In the genomic region with DNA sequence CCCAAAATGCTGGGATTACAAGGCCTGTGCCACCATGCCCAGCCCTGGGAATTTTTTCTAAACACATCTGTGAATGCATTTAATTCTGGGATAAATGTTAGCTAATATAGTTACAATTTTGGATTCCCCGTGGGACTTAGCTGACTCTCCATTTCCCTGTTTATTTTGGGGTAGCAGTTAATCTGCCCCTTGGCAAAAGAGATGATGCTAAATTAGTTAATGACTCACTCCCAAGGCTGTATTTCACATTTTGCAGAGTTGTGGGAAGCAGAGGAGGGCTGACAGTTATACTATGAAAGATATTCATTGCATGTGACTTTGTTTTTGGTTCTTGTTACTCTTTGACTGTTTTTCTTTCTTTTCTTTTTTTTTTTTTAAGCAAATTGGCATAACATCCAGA, we compare ENCODE assay signal across 10 cellular contexts. TPM values are rescaled to one million over a fixed set of nuclear protein-coding genes. Genes with fewer than 3 reads are reported as not detected.
DNase-seq lines count a peak whose midpoint lies in the region; ATAC-seq and TF ChIP-seq lines count a peak whose summit lies in the region.
"Had no signal": no experiment of that assay in that cellular context is flagged by ENCODE, and none has a peak within 500 bp of the region (broad histone marks: within the 10 kb centered on the region; RNA-seq: fewer than 3 reads in every experiment).

No MANE protein-coding gene starts in this region.

- CTCF ChIA-PET in activated CD4-positive, alpha-beta T cell treated with anti-CD3 and anti-CD28 coated beads for 36 hours (lab: Charles Lee), result interaction anchor here (0.8 to 3.5 kb wide), 2 partner anchors 10 to 54 kb away, joined by 3 to 18 read pairs; partner anchors contain the start of gene BOLA3
- CTCF ChIA-PET in OCI-LY7 (lab: Charles Lee; ENCODE audit: unreplicated experiment), result no interaction called here

- H3K9me2 ChIP-seq in OCI-LY7 (ENCODE audit: insufficient read depth, low read length), result no peaks in the 10 kb centered on the region

- no peak for ATAC-seq in activated CD4-positive, alpha-beta T cell treated with anti-CD3 and anti-CD28 coated beads for 36 hours
- ATAC-seq in HG02870 (IDR thresholded peaks at IDR 0.05; ENCODE audit: unreplicated experiment), result no peak

- H4K20me1 ChIP-seq in OCI-LY7 (ENCODE audit: insufficient read depth, low read length) (peaks cover 55% of the 10 kb centered on the region), smooth muscle cell (ENCODE audit: low read depth) (peaks cover 75% of the 10 kb centered on the region)

- H3K79me2 ChIP-seq in OCI-LY7 (ENCODE audit: insufficient read depth, low read depth, low read length) (peaks cover 76% of the 10 kb centered on the region), smooth muscle cell (ENCODE audit: low read depth) (peaks cover 75% of the 10 kb centered on the region)

- peak overlapping the region; percentile 100 for H3K4me3 Mint-ChIP-seq in activated CD4-positive, alpha-beta T cell treated with anti-CD3 and anti-CD28 coated beads for 36 hours
- no peak overlapping the region for H3K4me3 Mint-ChIP-seq in progenitor cell of endocrine pancreas (ENCODE audit: low read depth)

- BruUV-seq in OCI-LY7 (replicated peaks; lab: Mats Ljungman, UMichigan), result no TSS peak

- H3K9me3 Mint-ChIP-seq in activated CD4-positive, alpha-beta T cell treated with anti-CD3 and anti-CD28 coated beads for 36 hours (ENCODE audit: low read depth), result no peaks in the 10 kb centered on the region
- H3K9me3 Mint-ChIP-seq in progenitor cell of endocrine pancreas (ENCODE audit: low read depth), result peaks cover 6% of the 10 kb centered on the region

- H3K4me3 ChIP-seq in OCI-LY7 (ENCODE audit: low read depth, low read length, poor library complexity, severe bottlenecking), result peak overlapping the region; percentile 84
- H3K4me3 ChIP-seq in esophagus (ENCODE audit: low read depth in 1 of 2, low read length in 2 of 2), result no peak overlapping the region
- no peak overlapping the region for H3K4me3 ChIP-seq in smooth muscle cell

- peak overlapping the region; percentile 100 for H3K27ac Mint-ChIP-seq in activated CD4-positive, alpha-beta T cell treated with anti-CD3 and anti-CD28 coated beads for 36 hours
- no peak overlapping the region for H3K27ac Mint-ChIP-seq in progenitor cell of endocrine pancreas

- H3K4me2 ChIP-seq in OCI-LY7 (ENCODE audit: low read length) (peak overlapping the region; percentile 81), smooth muscle cell (peak overlapping the region; percentile 90)

- H3K4me1 Mint-ChIP-seq in activated CD4-positive, alpha-beta T cell treated with anti-CD3 and anti-CD28 coated beads for 36 hours, result peaks cover 69% of the 10 kb centered on the region
- H3K4me1 Mint-ChIP-seq in progenitor cell of endocrine pancreas (ENCODE audit: low read depth), result peaks cover 14% of the 10 kb centered on the region

- H3K27me3 Mint-ChIP-seq in activated CD4-positive, alpha-beta T cell treated with anti-CD3 and anti-CD28 coated beads for 36 hours, result no peaks in the 10 kb centered on the region
- peaks cover 13% of the 10 kb centered on the region for H3K27me3 Mint-ChIP-seq in progenitor cell of endocrine pancreas

- peaks cover 3% of the 10 kb centered on the region for H3F3A ChIP-seq in smooth muscle cell (ENCODE audit: low read depth)

- no peaks in the 10 kb centered on the region for H3K27me3 ChIP-seq in esophagus (ENCODE audit: control insufficient read depth in 1 of 2, insufficient read depth in 2 of 2, low read length in 2 of 2)
- H3K27me3 ChIP-seq in smooth muscle cell (ENCODE audit: low read depth), result no peaks in the 10 kb centered on the region
- H3K27me3 ChIP-seq: BE2C had no signal

- H3K9ac ChIP-seq in smooth muscle cell (ENCODE audit: low read depth), result no peak overlapping the region

- WGBS in esophagus, 2 donors, result 18 to 35% methylated on average over 1 of the region's 1 CpG
- WGBS in smooth muscle cell (ENCODE audit: low lambda C conversion rate), result 21% methylated on average over 1 of the region's 1 CpG

- peaks cover 75% of the 10 kb centered on the region for H3K36me3 Mint-ChIP-seq in activated CD4-positive, alpha-beta T cell treated with anti-CD3 and anti-CD28 coated beads for 36 hours (ENCODE audit: low read depth)
- no peaks in the 10 kb centered on the region for H3K36me3 Mint-ChIP-seq in progenitor cell of endocrine pancreas (ENCODE audit: insufficient read depth)

- TF ChIP-seq CTCF in OCI-LY7 (conservative IDR thresholded peaks at IDR 0.05; ENCODE audit: low read length) (no peak), smooth muscle cell (IDR thresholded peaks at IDR 0.05; ENCODE audit: borderline replicate concordance, insufficient read depth, poor library complexity, severe bottlenecking) (no peak), progenitor cell of endocrine pancreas (IDR thresholded peaks at IDR 0.05; ENCODE audit: unreplicated experiment) (no peak)

- H3K4me1 ChIP-seq in OCI-LY7 (ENCODE audit: insufficient read depth, low read length, poor library complexity, severe bottlenecking) (peaks cover 69% of the 10 kb centered on the region), esophagus (ENCODE audit: control insufficient read depth in 2 of 2, insufficient read depth in 2 of 2, low read length in 1 of 2) (peaks cover 0 to 7% of the 10 kb centered on the region in 2 donors), smooth muscle cell (ENCODE audit: low read depth) (peaks cover 21% of the 10 kb centered on the region)
- H3K4me1 ChIP-seq: BE2C had no signal

- intact Hi-C loops in activated CD4-positive, alpha-beta T cell treated with anti-CD3 and anti-CD28 coated beads for 36 hours (cut with DNase I, micrococcal nuclease), result loop anchor here in 1 of 2 experiments (5.0 kb wide), 2 partner anchors 34 to 369 kb away; no protein-coding TSS in a partner anchor
- intact Hi-C loops in OCI-LY7 (cut with micrococcal nuclease; ENCODE audit: unreplicated experiment), result no loop called here

- no peak for DNase-seq in activated CD4-positive, alpha-beta T cell treated with anti-CD3 and anti-CD28 coated beads for 36 hours
- DNase-seq in activated CD4-positive, alpha-beta T cell treated with anti-CD3 and anti-CD28 coated beads, Interleukin-2, amount 50 U/mL, for 1 hour, result no peak
- no peak for DNase-seq in OCI-LY7 (ENCODE audit: low spot score)
- DNase-seq in smooth muscle cell (lab: John Stamatoyannopoulos, UW; ENCODE audit: unreplicated experiment), result no peak
- no peak for DNase-seq in progenitor cell of endocrine pancreas (ENCODE audit: low spot score, unreplicated experiment)
- DNase-seq in UCSD-AML1 (lab: John Stamatoyannopoulos, UW; ENCODE audit: unreplicated experiment), result no peak
- DNase-seq: BE2C, NCI-H510A treated with DMSO at 0.1 percent for 48 hours had no signal

- POLR2A ChIA-PET in activated CD4-positive, alpha-beta T cell treated with anti-CD3 and anti-CD28 coated beads for 36 hours (lab: Charles Lee), result no interaction called here
- POLR2A ChIA-PET in OCI-LY7 (lab: Charles Lee), result interaction anchor here (0.7 to 7.1 kb wide), 6 partner anchors 12 to 149 kb away, joined by 3 to 118 read pairs (median 4); partner anchors contain the start of gene MOB1A

- H3K9me3 ChIP-seq in OCI-LY7 (ENCODE audit: low read length) (no peaks in the 10 kb centered on the region), esophagus (ENCODE audit: control insufficient read depth in 2 of 2, insufficient read depth in 1 of 2, low read depth in 1 of 2, low read length in 1 of 2) (no peaks in the 10 kb centered on the region), smooth muscle cell (replicated peaks; ENCODE audit: low read depth) (no peaks in the 10 kb centered on the region)
- H3K9me3 ChIP-seq: BE2C had no signal

- no peak overlapping the region for H3K27ac ChIP-seq in OCI-LY7 (ENCODE audit: low read depth, low read length, poor library complexity, severe bottlenecking)
- peak overlapping the region; percentile 31 to 44 for H3K27ac ChIP-seq in esophagus (ENCODE audit: low read depth in 2 of 2, low read length in 1 of 2)
- peak overlapping the region; percentile 95 for H3K27ac ChIP-seq in smooth muscle cell (ENCODE audit: low read depth)

- H2AFZ ChIP-seq in OCI-LY7 (ENCODE audit: low read length), result no peak overlapping the region
- H2AFZ ChIP-seq in smooth muscle cell (ENCODE audit: low read depth), result no peak overlapping the region

- H3K36me3 ChIP-seq in OCI-LY7 (ENCODE audit: insufficient read depth, low read length) (peaks cover 73% of the 10 kb centered on the region), esophagus (ENCODE audit: control insufficient read depth in 2 of 2, insufficient read depth in 2 of 2, low read length in 1 of 2) (no peaks in the 10 kb centered on the region), smooth muscle cell (ENCODE audit: low read depth) (no peaks in the 10 kb centered on the region)

RNA-seq across cellular contexts. Expression of gene MTHFD2, which starts 3.2 kb away (rescaled TPM):
- 100 to 1,000 TPM; 411 to 453 TPM for total RNA-seq in activated CD4-positive, alpha-beta T cell treated with anti-CD3 and anti-CD28 coated beads for 36 hours
- 220 and 250 TPM in 2 replicates for total RNA-seq in OCI-LY7 (2014; rRNA removed; shearing (Covaris generic))
- total RNA-seq in OCI-LY7 (2022) (365 and 375 TPM in 2 replicates), smooth muscle cell (136 and 159 TPM in 2 replicates), progenitor cell of endocrine pancreas (64.9 and 71.2 TPM in 2 replicates)
- polyA plus RNA-seq in esophagus (10 to 100 TPM; 11.1 to 35.4 TPM), smooth muscle cell (63.6 and 74.2 TPM in 2 replicates)

RNA-seq across cellular contexts. Expression of gene MOB1A, which starts 22.9 kb away (rescaled TPM):
- total RNA-seq in activated CD4-positive, alpha-beta T cell treated with anti-CD3 and anti-CD28 coated beads for 36 hours, result 100 to 1,000 TPM in 1 of 2 experiments, 10 to 100 TPM in 1; 96.6 to 149 TPM
- total RNA-seq in OCI-LY7 (2014; rRNA removed; shearing (Covaris generic)), result 79.1 and 110 TPM in 2 replicates
- total RNA-seq in OCI-LY7 (2022) (144 and 149 TPM in 2 replicates), smooth muscle cell (98.1 and 140 TPM in 2 replicates), progenitor cell of endocrine pancreas (93.5 and 94.9 TPM in 2 replicates)
- polyA plus RNA-seq in esophagus (10 to 100 TPM; 23.9 to 29.1 TPM), smooth muscle cell (41.5 and 45.2 TPM in 2 replicates)

RNA-seq across cellular contexts. Expression of gene BOLA3, which starts 53.9 kb away (rescaled TPM):
- total RNA-seq in activated CD4-positive, alpha-beta T cell treated with anti-CD3 and anti-CD28 coated beads for 36 hours, result 100 to 1,000 TPM; 119 to 130 TPM
- 33.6 and 45.8 TPM in 2 replicates for total RNA-seq in OCI-LY7 (2014; rRNA removed; shearing (Covaris generic))
- total RNA-seq in OCI-LY7 (2022), result 48.3 and 53.3 TPM in 2 replicates
- polyA plus RNA-seq in esophagus, result 10 to 100 TPM; 40.3 to 49.3 TPM
- total RNA-seq in smooth muscle cell, result 87.5 and 99.7 TPM in 2 replicates
- 93.8 and 100 TPM in 2 replicates for polyA plus RNA-seq in smooth muscle cell
- 23.8 and 24.8 TPM in 2 replicates for total RNA-seq in progenitor cell of endocrine pancreas
